11 cellular contexts compared by ENCODE assay signal in the genomic region with DNA sequence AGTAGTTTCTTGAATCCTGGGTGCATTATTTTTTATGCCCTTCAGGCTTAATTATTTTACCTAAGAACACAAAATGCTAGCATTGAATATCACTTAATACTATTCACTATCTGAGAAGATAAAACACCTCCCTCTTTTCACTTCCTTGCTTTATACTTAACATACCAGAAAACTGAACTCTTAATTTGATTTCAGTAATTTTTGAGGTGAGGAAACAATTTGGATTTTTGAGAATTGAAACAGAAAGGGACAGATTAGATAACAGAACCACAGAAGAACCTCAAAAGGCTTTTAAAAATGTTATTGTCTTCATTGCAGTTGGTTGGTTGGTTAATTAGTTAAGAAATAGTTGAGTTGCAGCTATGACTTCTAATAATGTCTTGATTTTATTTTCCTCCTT.
DNase-seq lines count a peak whose midpoint lies in the region; ATAC-seq and TF ChIP-seq lines count a peak whose summit lies in the region.
"Had no signal": no experiment of that assay in that cellular context is flagged by ENCODE, and none has a peak within 500 bp of the region (broad histone marks: within the 10 kb centered on the region; RNA-seq: fewer than 3 reads in every experiment).

No MANE protein-coding gene starts in this region.

- TF ChIP-seq POLR2A in uterus (IDR thresholded peaks at IDR 0.05): no peak

- no peak overlapping the region for H3K27ac ChIP-seq in uterus
- H3K27ac ChIP-seq: upper lobe of left lung had no signal

- ATAC-seq in GM18502 (IDR thresholded peaks at IDR 0.05; ENCODE audit: poor library complexity, unreplicated experiment): peak; percentile 83
- ATAC-seq in GM19463 (IDR thresholded peaks at IDR 0.05; ENCODE audit: unreplicated experiment): peak; percentile 63
- ATAC-seq in HG02870 (IDR thresholded peaks at IDR 0.05; ENCODE audit: unreplicated experiment): peak; percentile 69
- ATAC-seq in HG03457 (IDR thresholded peaks at IDR 0.05; ENCODE audit: unreplicated experiment): peak; percentile 76
- no peak for ATAC-seq in stimulated activated naive CD8-positive, alpha-beta T cell treated with anti-CD3 and anti-CD28 coated beads, Interleukin-15, amount 100 ng/mL, for 72 hours

- H3K9me3 ChIP-seq in uterus: no peaks in the 10 kb centered on the region
- H3K9me3 ChIP-seq: upper lobe of left lung had no signal

- H3K4me3 Mint-ChIP-seq in stimulated activated naive CD8-positive, alpha-beta T cell treated with anti-CD3 and anti-CD28 coated beads, Interleukin-15, amount 100 ng/mL, for 72 hours: no peak overlapping the region
- H3K4me3 Mint-ChIP-seq: mesothelial cell of epicardium had no signal

- H3K36me3 ChIP-seq in uterus: peaks cover 0 to 4% of the 10 kb centered on the region in 2 donors
- H3K36me3 ChIP-seq: upper lobe of left lung had no signal

- no peaks in the 10 kb centered on the region for H3K27me3 Mint-ChIP-seq in stimulated activated naive CD8-positive, alpha-beta T cell treated with anti-CD3 and anti-CD28 coated beads, Interleukin-15, amount 100 ng/mL, for 72 hours

- no peaks in the 10 kb centered on the region for H3K4me1 ChIP-seq in uterus
- H3K4me1 ChIP-seq: upper lobe of left lung had no signal

- peaks cover 16% of the 10 kb centered on the region for H3K4me1 Mint-ChIP-seq in stimulated activated naive CD8-positive, alpha-beta T cell treated with anti-CD3 and anti-CD28 coated beads, Interleukin-15, amount 100 ng/mL, for 72 hours

- DNase-seq in uterus (no peak), GF-D8 (lab: John Stamatoyannopoulos, UW) (no peak)
- no peak for DNase-seq in stimulated activated naive CD8-positive, alpha-beta T cell treated with anti-CD3 and anti-CD28 coated beads, Interleukin-15, amount 100 ng/mL, for 72 hours
- no peak for DNase-seq in NK-92 treated with Interleukin-12 subunit alpha and Interleukin-12 subunit beta, amount 100 ng/mL, for 24 hours (lab: John Stamatoyannopoulos, UW)
- DNase-seq: dermis blood vessel endothelial cell, upper lobe of left lung had no signal

- no peak overlapping the region for H3K27ac Mint-ChIP-seq in stimulated activated naive CD8-positive, alpha-beta T cell treated with anti-CD3 and anti-CD28 coated beads, Interleukin-15, amount 100 ng/mL, for 72 hours
- H3K27ac Mint-ChIP-seq: mesothelial cell of epicardium had no signal

- no peaks in the 10 kb centered on the region for H3K9me3 Mint-ChIP-seq in stimulated activated naive CD8-positive, alpha-beta T cell treated with anti-CD3 and anti-CD28 coated beads, Interleukin-15, amount 100 ng/mL, for 72 hours
- H3K9me3 Mint-ChIP-seq: mesothelial cell of epicardium had no signal

- TF ChIP-seq CTCF in uterus (IDR thresholded peaks at IDR 0.05): no peak

- no peak overlapping the region for H3K4me3 ChIP-seq in uterus
- H3K4me3 ChIP-seq: upper lobe of left lung had no signal

- intact Hi-C loops in uterus (cut with DNase I; ENCODE audit: low total_unique reads): no loop called here

- H3K27me3 ChIP-seq in uterus: no peaks in the 10 kb centered on the region
- H3K27me3 ChIP-seq: upper lobe of left lung had no signal
